7 cellular contexts compared by ENCODE assay signal in genomic region chr6:3410385-3411360, GRCh38. TPM values are rescaled to one million over a fixed set of nuclear protein-coding genes. Genes with fewer than 3 reads are reported as not detected.
DNase-seq lines count a peak whose midpoint lies in the region; ATAC-seq and TF ChIP-seq lines count a peak whose summit lies in the region.

No MANE protein-coding gene starts in this region.

- CTCF ChIA-PET in WTC11 (lab: Charles Lee): interaction anchor here (0.6 to 2.4 kb wide), 37 partner anchors 9 to 522 kb away, joined by 3 to 14 read pairs (median 4); partner anchors contain the start of gene SLC22A23

- peaks cover 11% of the 10 kb centered on the region for H3K9me3 Mint-ChIP-seq in WTC11

- ATAC-seq in WTC11 (peak; percentile 79), left colon (peak; percentile 75), GM21529 (IDR thresholded peaks at IDR 0.05; ENCODE audit: unreplicated experiment) (no peak)

- no peak overlapping the region for H3K4me3 Mint-ChIP-seq in WTC11

- peaks cover 36% of the 10 kb centered on the region for H3K36me3 Mint-ChIP-seq in WTC11

- peak overlapping the region; percentile 89 for H3K27ac Mint-ChIP-seq in WTC11

- no peak overlapping the region for H3K4me3 ChIP-seq in cardiac fibroblast (replicated peaks in 1 of 2; ENCODE audit: low read depth in 2 of 2, low read length in 2 of 2)

- POLR2A ChIA-PET in WTC11 (lab: Charles Lee): interaction anchor here (1.0 kb wide), 1 partner anchor 152 kb away, joined by 3 read pairs; no protein-coding TSS in a partner anchor

- H3K27me3 Mint-ChIP-seq in WTC11 (ENCODE audit: low read depth): no peaks in the 10 kb centered on the region

- peak; percentile 79 for TF ChIP-seq CTCF in GM12873 (IDR thresholded peaks at IDR 0.05; ENCODE audit: insufficient read depth, low read depth, low read length, missing control alignments)
- TF ChIP-seq CTCF in WTC11 (IDR thresholded peaks at IDR 0.05): peak; percentile 88
- TF ChIP-seq CTCF in cardiac fibroblast (IDR thresholded peaks at IDR 0.05; ENCODE audit: low read depth, low read length): peak; percentile 80

- H3K4me1 Mint-ChIP-seq in WTC11: peaks cover 73% of the 10 kb centered on the region

- intact Hi-C loops in left colon (cut with DNase I, micrococcal nuclease): no loop called here

- DNase-seq in NCI-H1105 treated with DMSO at 0.1 percent for 48 hours (lab: John Stamatoyannopoulos, UW) (peak; percentile 70), WTC11 (ENCODE audit: low spot score) (peak; percentile 88), cardiac fibroblast (ENCODE audit: low read depth in 2 of 2) (peak; percentile 67 to 75), left colon (peak; percentile 68 to 79)
- DNase-seq in stimulated activated CD4-positive, alpha-beta T cell treated with anti-CD3 and anti-CD28 coated beads, TNF-alpha, amount 100 ng/mL, for 1 hour (ENCODE audit: low read depth in 3 of 3, low spot score in 1 of 3): peak; percentile 19 to 33 (median 24)

TF ChIP-seq in WTC11, 78 proteins besides CTCF, POLR2A, EP300 and RAD21:
- TF ChIP-seq JAZF1 (CRISPR knock-in tag; IDR thresholded peaks at IDR 0.05): no peak
- TF ChIP-seq IRF1 (CRISPR knock-in tag; IDR thresholded peaks at IDR 0.05): no peak
- no peak for TF ChIP-seq HMGA2 (CRISPR knock-in tag; IDR thresholded peaks at IDR 0.05)
- TF ChIP-seq TEAD1 (CRISPR knock-in tag; IDR thresholded peaks at IDR 0.05): 0 out of 2 replicates have a peak, but pooled peaks have one; percentile 27
- TF ChIP-seq SP1 (CRISPR knock-in tag; conservative IDR thresholded peaks at IDR 0.05): peak; percentile 33; the same call in 1 of the 2 replicates

RNA-seq across cellular contexts. Expression of gene SLC22A23, which starts 46.2 kb away (rescaled TPM):
- total RNA-seq in WTC11 (2021): 33.6 to 38.2 TPM (median 33.8 TPM) in 3 replicates
- 10 to 100 TPM; 75.2 to 98.6 TPM for total RNA-seq in left colon

Comparison
In these comparisons a context has a peak if more than half of its experiments do, and no peak if none do; other contexts are left out.
1. DNase-seq: peak in every context shown above with its lines; median percentile 88 in WTC11; 74 in left colon; 71 in cardiac fibroblast; 70 in NCI-H1105 treated with DMSO at 0.1 percent for 48 hours; 24 in stimulated activated CD4-positive, alpha-beta T cell treated with anti-CD3 and anti-CD28 coated beads, TNF-alpha, amount 100 ng/mL, for 1 hour.